In the genomic region with DNA sequence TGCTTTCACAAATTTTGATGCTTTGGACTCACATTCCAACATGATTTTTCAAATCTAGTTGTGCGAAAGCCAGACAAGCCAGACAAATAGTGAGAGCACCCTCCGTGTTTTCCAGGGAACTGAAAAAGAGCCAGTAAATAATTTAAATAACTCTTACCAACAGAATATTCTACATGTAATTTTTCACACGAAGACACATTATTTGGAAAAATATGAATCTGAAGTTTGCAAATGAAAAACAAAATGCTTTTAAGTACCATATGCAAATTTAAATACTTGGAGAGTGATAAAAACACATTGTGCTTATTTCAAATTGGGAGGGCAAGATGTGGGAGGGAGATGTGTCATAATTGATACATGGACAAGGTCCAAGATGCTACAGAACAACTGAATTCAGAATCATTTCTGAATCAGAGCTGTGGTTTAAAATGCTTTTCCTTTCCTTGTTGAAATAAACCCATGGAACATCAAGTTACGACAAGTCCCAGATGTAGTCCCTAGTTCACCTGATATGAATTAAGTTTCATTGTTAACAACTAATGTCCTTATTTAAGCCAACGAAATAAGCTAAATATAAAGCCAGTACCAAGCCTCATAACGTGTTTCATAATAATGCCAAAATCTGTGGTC, we compare ENCODE assay signal across 29 cellular contexts.
DNase-seq lines count a peak whose midpoint lies in the region; ATAC-seq and TF ChIP-seq lines count a peak whose summit lies in the region.
"Had no signal": no experiment of that assay in that cellular context is flagged by ENCODE, and none has a peak within 500 bp of the region (broad histone marks: within the 10 kb centered on the region; RNA-seq: fewer than 3 reads in every experiment).

No MANE protein-coding gene starts in this region.

- peak overlapping the region; percentile 32 for H3K4me2 ChIP-seq in osteoblast (ENCODE audit: insufficient read depth, low read length)
- H3K4me2 ChIP-seq: PC-9 had no signal

- H3K27me3 ChIP-seq in RWPE2 (ENCODE audit: insufficient read depth, poor library complexity, severe bottlenecking) (no peaks in the 10 kb centered on the region), osteoblast (ENCODE audit: insufficient read depth, low read length) (no peaks in the 10 kb centered on the region)
- H3K27me3 ChIP-seq: BE2C, esophagus muscularis mucosa, testis, uterus had no signal

- no peaks in the 10 kb centered on the region for H3K79me2 ChIP-seq in osteoblast (ENCODE audit: insufficient read depth, low read length)

- H3K4me1 ChIP-seq in RWPE2 (ENCODE audit: insufficient read depth, poor library complexity, severe bottlenecking) (peaks cover 20% of the 10 kb centered on the region), osteoblast (ENCODE audit: insufficient read depth, low read length) (peaks cover 3% of the 10 kb centered on the region)
- H3K4me1 ChIP-seq: esophagus muscularis mucosa, prostate gland, testis, uterus had no signal

- H3K9me3 ChIP-seq in RWPE2 (ENCODE audit: severe bottlenecking) (no peaks in the 10 kb centered on the region), osteoblast (ENCODE audit: low read depth, low read length) (no peaks in the 10 kb centered on the region)
- H3K9me3 ChIP-seq: BE2C, esophagus muscularis mucosa, prostate gland, testis, uterus had no signal

- H3K36me3 ChIP-seq in RWPE2 (ENCODE audit: low read depth) (no peaks in the 10 kb centered on the region), osteoblast (ENCODE audit: insufficient read depth, low read length) (no peaks in the 10 kb centered on the region)
- H3K36me3 ChIP-seq: BE2C, esophagus muscularis mucosa, prostate gland, uterus had no signal

- no peak overlapping the region for H3K4me3 ChIP-seq in RWPE2 (ENCODE audit: severe bottlenecking)
- H3K4me3 ChIP-seq in epithelial cell of esophagus (ENCODE audit: low read length): no peak overlapping the region
- H3K4me3 ChIP-seq in osteoblast (ENCODE audit: insufficient read depth, low read length): no peak overlapping the region
- H3K4me3 ChIP-seq: esophagus muscularis mucosa, PC-9, prostate gland, testis, uterus had no signal

- ATAC-seq in RWPE2 (ENCODE audit: low read depth) (peak; percentile 79), GM21526 (IDR thresholded peaks at IDR 0.05; ENCODE audit: low FRiP score, unreplicated experiment) (no peak), GM19397 (IDR thresholded peaks at IDR 0.05; ENCODE audit: unreplicated experiment) (no peak)
- ATAC-seq: activated naive CD4-positive, alpha-beta T cell treated with anti-CD3 and anti-CD28 coated beads, Interleukin-2, amount 50 U/mL, for 72 hours; HepG2; T-cell had no signal

- H2AFZ ChIP-seq in osteoblast (ENCODE audit: low read length): no peak overlapping the region
- H2AFZ ChIP-seq: PC-9 had no signal

- no peaks in the 10 kb centered on the region for H4K20me1 ChIP-seq in osteoblast (ENCODE audit: insufficient read depth, low read length)

- peak overlapping the region; percentile 70 for H3K27ac ChIP-seq in RWPE2 (ENCODE audit: poor library complexity, severe bottlenecking)
- H3K27ac ChIP-seq in osteoblast (ENCODE audit: low read depth, low read length): no peak overlapping the region
- H3K27ac ChIP-seq: esophagus muscularis mucosa, PC-9, prostate gland, testis, uterus had no signal

- no peak for TF ChIP-seq CTCF in RWPE2 (IDR thresholded peaks at IDR 0.05; ENCODE audit: poor library complexity, severe bottlenecking)
- TF ChIP-seq CTCF in epithelial cell of esophagus (IDR thresholded peaks at IDR 0.05; ENCODE audit: insufficient read depth, low read depth, low read length, missing control alignments): no peak
- TF ChIP-seq CTCF in osteoblast (IDR thresholded peaks at IDR 0.05; ENCODE audit: extremely low read depth, low read depth, low read length): no peak

- DNase-seq in ELR (ENCODE audit: low read depth): peak; percentile 2
- DNase-seq in RWPE2 (ENCODE audit: low spot score): no peak
- peak; percentile 90 for DNase-seq in epithelial cell of esophagus (ENCODE audit: low read depth)
- DNase-seq in osteoblast (ENCODE audit: insufficient read length, low spot score, missing footprints): no peak
- no peak for DNase-seq in iPS-NIHi7 (ENCODE audit: extremely low spot score)
- no peak for DNase-seq in NCI-H187 (lab: John Stamatoyannopoulos, UW)
- DNase-seq: activated CD4-positive, alpha-beta memory T cell treated with anti-CD3 and anti-CD28 coated beads, Interleukin-2, amount 10 ng/mL, durations not matched to agents 7 days and 5 days; aorta; BE2C; DMS53; effector CD8-positive, alpha-beta T cell; H9; NCI-H1048; NCI-H1930; NCI-H345; NCI-H82; PC-9; SIG-M5; small intestine; stimulated activated CD4-positive, alpha-beta T cell treated with anti-CD3 and anti-CD28 coated beads, Interleukin-2, amount 100 ng/mL, for 24 hours; T-cell; testis; uterus had no signal

Comparison
In these comparisons a context has a peak if more than half of its experiments do, and no peak if none do; other contexts are left out.
1. DNase-seq: peak in ELR (single experiment) and epithelial cell of esophagus (single experiment); none in RWPE2 (single experiment), osteoblast (single experiment), iPS-NIHi7 (single experiment) and NCI-H187 (0 of 2).